In genomic region chrX:133776072-133776471, GRCh38 we compare ENCODE assay signal across 8 cellular contexts.
A peak's percentile ranks its signal among the peaks of the same experiment; 100 is the strongest.
DNase-seq lines count a peak whose midpoint lies in the region; ATAC-seq, FAIRE-seq and TF ChIP-seq lines count a peak whose summit lies in the region.

No MANE protein-coding gene starts in this region.

- H3K9me3 Mint-ChIP-seq in nephron progenitor cell: no peaks in the 10 kb centered on the region

- TF ChIP-seq POLR2A in GM12878 (IDR thresholded peaks at IDR 0.05; ENCODE audit: low read depth, low read length): no peak
- TF ChIP-seq POLR2A in spleen (IDR thresholded peaks at IDR 0.05): no peak

- H3K36me3 ChIP-seq in GM12878 (ENCODE audit: control insufficient read depth in 2 of 2, insufficient read depth in 2 of 2, low read length in 1 of 2) (no peaks in the 10 kb centered on the region), spleen (no peaks in the 10 kb centered on the region)

- no peak for TF ChIP-seq EP300 in GM12878 (IDR thresholded peaks at IDR 0.05; ENCODE audit: borderline replicate concordance in 1 of 2, control insufficient read depth in 1 of 2, low read depth in 2 of 2, low read length in 2 of 2)

- SMC1A ChIA-PET in GM12878 (lab: Charles Lee; ENCODE audit: uncharacterized antibody, unreplicated experiment): no interaction called here

- no TSS peak for BruUV-seq in GM12878 (replicated peaks; lab: Mats Ljungman, UMichigan)

- H3K4me1 ChIP-seq in GM12878 (ENCODE audit: control insufficient read depth, insufficient read depth, low read length): no peaks in the 10 kb centered on the region
- no peaks in the 10 kb centered on the region for H3K4me1 ChIP-seq in spleen

- RAD21 ChIA-PET in GM12878 (lab: Charles Lee; ENCODE audit: unreplicated experiment): no interaction called here

- no peaks in the 10 kb centered on the region for H3K79me2 ChIP-seq in GM12878 (ENCODE audit: control insufficient read depth, insufficient read depth, low read length)

- H3K4me2 ChIP-seq in GM12878 (ENCODE audit: control insufficient read depth, insufficient read depth): no peak overlapping the region

- POLR2A ChIA-PET in GM12878 (lab: Charles Lee): no interaction called here

- CTCF ChIA-PET in GM12878 (lab: Yijun Ruan, JAX): no interaction called here

- peak; percentile 25 for TF ChIP-seq CTCF in GM10266 (IDR thresholded peaks at IDR 0.05; ENCODE audit: control insufficient read depth, insufficient read depth, low read depth, missing control alignments)
- TF ChIP-seq CTCF in GM12878 (IDR thresholded peaks at IDR 0.05 in 2 of 3, conservative IDR thresholded peaks at IDR 0.05 in 1 of 3; ENCODE audit: control insufficient read depth in 2 of 3, extremely low read depth in 1 of 3, insufficient read depth in 1 of 3, low read depth in 3 of 3, low read length in 3 of 3): peak; percentile 40 to 59 (median 52); a peak in 5 of 6 replicates
- peak; percentile 72 for TF ChIP-seq CTCF in nephron progenitor cell (IDR thresholded peaks at IDR 0.05)
- TF ChIP-seq CTCF in spleen (IDR thresholded peaks at IDR 0.05 in 8 of 11, conservative IDR thresholded peaks at IDR 0.05 in 3 of 11): peak in 4 of 11 experiments; percentile 32 to 42 (median 40)

- intact Hi-C loops in GM12878 (cut with micrococcal nuclease; ENCODE audit: unreplicated experiment): no loop called here
- intact Hi-C loops in spleen (cut with DNase I; ENCODE audit: low total_unique reads): no loop called here

- no peak for FAIRE-seq in GM12878 (lab: Jason Lieb, UNC)

- 26% methylated on average over 7 of the region's 7 CpGs for WGBS in GM12878 (ENCODE audit: insufficient coverage, insufficient replicate concordance, low lambda C conversion rate, missing lambda C conversion rate)
- 52 to 63% (median 54%) methylated on average over 7 of the region's 7 CpGs for WGBS in spleen, 5 donors

- H3K27me3 ChIP-seq in GM12878 (replicated peaks in 1 of 2; ENCODE audit: control insufficient read depth in 2 of 2, insufficient read depth in 2 of 2, low read length in 1 of 2) (no peaks in the 10 kb centered on the region), spleen (replicated peaks in 1 of 7) (peaks cover 0 to 4% (median 0%) of the 10 kb centered on the region in 7 donors)

- H3K27ac ChIP-seq in GM12878 (ENCODE audit: control insufficient read depth, insufficient read depth) (no peak overlapping the region), spleen (no peak overlapping the region)

- H3K27ac Mint-ChIP-seq in nephron progenitor cell: no peak overlapping the region

- H3K4me3 ChIP-seq in GM12878 (no peak overlapping the region), spleen (no peak overlapping the region)

- no peak overlapping the region for H3K9ac ChIP-seq in GM12878 (ENCODE audit: control insufficient read depth, insufficient read depth, low read length)

- no peak overlapping the region for H2AFZ ChIP-seq in GM12878 (ENCODE audit: control insufficient read depth, low read depth, low read length)

- ATAC-seq in GM12878 (peak; percentile 62), GM19035 (IDR thresholded peaks at IDR 0.05; ENCODE audit: unreplicated experiment) (no peak), GM21825 (IDR thresholded peaks at IDR 0.05; ENCODE audit: unreplicated experiment) (no peak), GM18511 (IDR thresholded peaks at IDR 0.05; ENCODE audit: unreplicated experiment) (no peak)

- peak; percentile 22; the same call in 1 of the 2 replicates for TF ChIP-seq RAD21 in GM12878 (IDR thresholded peaks at IDR 0.05; ENCODE audit: insufficient read depth, low read depth, low read length)

- peaks cover 4% of the 10 kb centered on the region for H3K36me3 Mint-ChIP-seq in nephron progenitor cell (ENCODE audit: low read depth)

- in situ Hi-C loops in GM12878 (cut with MboI): no loop called here

- H3K9me3 ChIP-seq in GM12878 (replicated peaks; ENCODE audit: control insufficient read depth, insufficient read depth, low read length): no peaks in the 10 kb centered on the region
- H3K9me3 ChIP-seq in spleen: no peaks in the 10 kb centered on the region

- no peaks in the 10 kb centered on the region for H3K27me3 Mint-ChIP-seq in nephron progenitor cell (ENCODE audit: low read depth, poor library complexity)

- H3K4me1 Mint-ChIP-seq in nephron progenitor cell: peaks cover 45% of the 10 kb centered on the region

- DNase-seq in GM10266 (ENCODE audit: extremely low spot score): peak; percentile 1
- DNase-seq in NCI-H748 treated with DMSO at 0.1 percent for 48 hours (lab: John Stamatoyannopoulos, UW): peak; percentile 28
- DNase-seq in GM12878 (ENCODE audit: low read depth, low spot score): no peak
- peak; percentile 57 for DNase-seq in nephron progenitor cell
- no peak for DNase-seq in spleen

- no peaks in the 10 kb centered on the region for H4K20me1 ChIP-seq in GM12878 (ENCODE audit: control insufficient read depth, insufficient read depth)

- no peak overlapping the region for H3K4me3 Mint-ChIP-seq in nephron progenitor cell

TF ChIP-seq in GM12878, 131 proteins besides CTCF, POLR2A, EP300 and RAD21:
- TF ChIP-seq RBBP5 (conservative IDR thresholded peaks at IDR 0.05) (no peak), CEBPZ (IDR thresholded peaks at IDR 0.05; ENCODE audit: low read depth, low read length) (no peak), HSF1 (IDR thresholded peaks at IDR 0.05; ENCODE audit: low read depth, low read length) (no peak), SUZ12 (IDR thresholded peaks at IDR 0.05; ENCODE audit: unreplicated experiment) (no peak), SIX5 (IDR thresholded peaks at IDR 0.05; ENCODE audit: low read depth, low read length, severe bottlenecking) (no peak), DPF2 (IDR thresholded peaks at IDR 0.05) (no peak), IKZF1 (conservative IDR thresholded peaks at IDR 0.05) (no peak), TBL1XR1 (IDR thresholded peaks at IDR 0.05; ENCODE audit: low read depth, low read length) (no peak), IKZF2 (IDR thresholded peaks at IDR 0.05) (no peak), RAD51 (IDR thresholded peaks at IDR 0.05) (no peak), ZNF274 (IDR thresholded peaks at IDR 0.05; ENCODE audit: insufficient read depth, insufficient read length) (no peak), JUND (IDR thresholded peaks at IDR 0.05; ENCODE audit: low read depth, low read length) (no peak), ZBED1 (IDR thresholded peaks at IDR 0.05; ENCODE audit: borderline replicate concordance) (no peak), ZNF24 (IDR thresholded peaks at IDR 0.05) (no peak), E2F4 (IDR thresholded peaks at IDR 0.05; ENCODE audit: low read depth, low read length) (no peak), EED (IDR thresholded peaks at IDR 0.05; ENCODE audit: low read depth) (no peak), PBX3 (IDR thresholded peaks at IDR 0.05; ENCODE audit: insufficient replicate concordance, low read depth, low read length) (no peak)

Comparison
In these comparisons a context has a peak if more than half of its experiments do, and no peak if none do; other contexts are left out.
1. DNase-seq: peak in GM10266 (single experiment), NCI-H748 treated with DMSO at 0.1 percent for 48 hours (single experiment) and nephron progenitor cell (single experiment); none in GM12878 (single experiment) and spleen (single experiment).